Comparison of ENCODE assay signal across 1 cellular context in the genomic region with DNA sequence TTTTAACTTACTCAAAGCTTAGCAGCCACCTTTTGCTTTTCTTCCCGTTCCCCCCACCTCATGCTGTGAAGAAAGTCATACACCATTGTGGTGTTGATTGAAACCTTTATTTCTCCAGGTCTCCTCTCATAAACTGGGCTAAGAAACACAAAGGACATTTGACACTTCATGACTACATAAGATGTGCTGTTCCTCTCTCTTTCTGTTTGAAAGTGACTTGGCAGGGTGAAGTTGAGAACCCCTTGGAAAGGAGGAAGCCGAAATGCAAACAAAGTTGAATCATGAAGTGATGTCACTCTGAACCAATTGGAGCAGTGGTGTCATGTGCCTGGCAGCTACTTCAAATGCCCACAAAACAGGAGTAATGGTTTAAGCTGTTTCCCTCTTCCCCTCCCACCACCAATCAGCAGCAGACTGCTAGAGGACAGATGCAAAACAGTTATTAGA.
TF ChIP-seq lines count a peak whose summit lies in the region.

No MANE protein-coding gene starts in this region.

TF ChIP-seq in HEK293, 187 proteins besides CTCF, POLR2A, EP300 and RAD21 (continued from another document):
- TF ChIP-seq ZBTB49 (tag by site-specific recombination; IDR thresholded peaks at IDR 0.05; ENCODE audit: low read depth) (peak; percentile 94), ZNF558 (tag by site-specific recombination; IDR thresholded peaks at IDR 0.05) (0 out of 2 replicates have a peak, but pooled peaks have one; percentile 32), ZNF18 (tag by site-specific recombination; IDR thresholded peaks at IDR 0.05) (no peak), ZNF239 (tag by site-specific recombination; IDR thresholded peaks at IDR 0.05) (no peak), ZNF404 (tag by site-specific recombination; IDR thresholded peaks at IDR 0.05) (no peak), ZNF777 (tag by site-specific recombination; IDR thresholded peaks at IDR 0.05; ENCODE audit: borderline replicate concordance) (no peak), ZNF157 (tag by site-specific recombination; IDR thresholded peaks at IDR 0.05) (no peak), ZNF292 (tag by site-specific recombination; IDR thresholded peaks at IDR 0.05; ENCODE audit: borderline replicate concordance, low read depth) (no peak), INSM2 (tag by site-specific recombination; IDR thresholded peaks at IDR 0.05) (peak; percentile 87), ZFP69B (tag by site-specific recombination; IDR thresholded peaks at IDR 0.05) (peak; percentile 69), ZFP3 (tag by site-specific recombination; IDR thresholded peaks at IDR 0.05; ENCODE audit: low read depth) (no peak), ZSCAN18 (tag by site-specific recombination; IDR thresholded peaks at IDR 0.05) (no peak), ZNF549 (tag by site-specific recombination; IDR thresholded peaks at IDR 0.05) (peak; percentile 58; the same call in 1 of the 2 replicates), MYNN (tag by site-specific recombination; IDR thresholded peaks at IDR 0.05; ENCODE audit: borderline replicate concordance) (no peak), ZNF114 (tag by site-specific recombination; IDR thresholded peaks at IDR 0.05) (no peak), ZNF530 (tag by site-specific recombination; IDR thresholded peaks at IDR 0.05; ENCODE audit: low read depth) (no peak), ZNF626 (tag by site-specific recombination; IDR thresholded peaks at IDR 0.05) (0 out of 2 replicates have a peak, but pooled peaks have one; percentile 29), ZNF16 (tag by site-specific recombination; IDR thresholded peaks at IDR 0.05; ENCODE audit: low read depth) (no peak), ZNF311 (tag by site-specific recombination; IDR thresholded peaks at IDR 0.05; ENCODE audit: borderline replicate concordance) (no peak), PRDM10 (tag by site-specific recombination; IDR thresholded peaks at IDR 0.05) (peak; percentile 94), SETDB1 (IDR thresholded peaks at IDR 0.05; ENCODE audit: insufficient read length, low read length) (peak; percentile 77), FEZF1 (tag by site-specific recombination; IDR thresholded peaks at IDR 0.05) (peak; percentile 92), ZNF776 (tag by site-specific recombination; IDR thresholded peaks at IDR 0.05; ENCODE audit: borderline replicate concordance) (no peak), ZNF791 (tag by site-specific recombination; IDR thresholded peaks at IDR 0.05) (no peak), REPIN1 (tag by site-specific recombination; IDR thresholded peaks at IDR 0.05; ENCODE audit: low read depth) (no peak), SCRT2 (tag by site-specific recombination; IDR thresholded peaks at IDR 0.05) (peak; percentile 78), ZNF211 (tag by site-specific recombination; IDR thresholded peaks at IDR 0.05; ENCODE audit: low read depth) (no peak), GLI4 (tag by site-specific recombination; IDR thresholded peaks at IDR 0.05) (no peak), ZNF623 (tag by site-specific recombination; IDR thresholded peaks at IDR 0.05) (no peak), ZNF148 (tag by site-specific recombination; IDR thresholded peaks at IDR 0.05; ENCODE audit: borderline replicate concordance) (no peak), ZNF747 (tag by site-specific recombination; IDR thresholded peaks at IDR 0.05) (no peak)
- TF ChIP-seq, protein P1, sequence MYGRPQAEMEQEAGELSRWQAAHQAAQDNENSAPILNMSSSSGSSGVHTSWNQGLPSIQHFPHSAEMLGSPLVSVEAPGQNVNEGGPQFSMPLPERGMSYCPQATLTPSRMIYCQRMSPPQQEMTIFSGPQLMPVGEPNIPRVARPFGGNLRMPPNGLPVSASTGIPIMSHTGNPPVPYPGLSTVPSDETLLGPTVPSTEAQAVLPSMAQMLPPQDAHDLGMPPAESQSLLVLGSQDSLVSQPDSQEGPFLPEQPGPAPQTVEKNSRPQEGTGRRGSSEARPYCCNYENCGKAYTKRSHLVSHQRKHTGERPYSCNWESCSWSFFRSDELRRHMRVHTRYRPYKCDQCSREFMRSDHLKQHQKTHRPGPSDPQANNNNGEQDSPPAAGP (tag by site-specific recombination; IDR thresholded peaks at IDR 0.05) = peak; percentile 78
- TF ChIP-seq, protein P2, sequence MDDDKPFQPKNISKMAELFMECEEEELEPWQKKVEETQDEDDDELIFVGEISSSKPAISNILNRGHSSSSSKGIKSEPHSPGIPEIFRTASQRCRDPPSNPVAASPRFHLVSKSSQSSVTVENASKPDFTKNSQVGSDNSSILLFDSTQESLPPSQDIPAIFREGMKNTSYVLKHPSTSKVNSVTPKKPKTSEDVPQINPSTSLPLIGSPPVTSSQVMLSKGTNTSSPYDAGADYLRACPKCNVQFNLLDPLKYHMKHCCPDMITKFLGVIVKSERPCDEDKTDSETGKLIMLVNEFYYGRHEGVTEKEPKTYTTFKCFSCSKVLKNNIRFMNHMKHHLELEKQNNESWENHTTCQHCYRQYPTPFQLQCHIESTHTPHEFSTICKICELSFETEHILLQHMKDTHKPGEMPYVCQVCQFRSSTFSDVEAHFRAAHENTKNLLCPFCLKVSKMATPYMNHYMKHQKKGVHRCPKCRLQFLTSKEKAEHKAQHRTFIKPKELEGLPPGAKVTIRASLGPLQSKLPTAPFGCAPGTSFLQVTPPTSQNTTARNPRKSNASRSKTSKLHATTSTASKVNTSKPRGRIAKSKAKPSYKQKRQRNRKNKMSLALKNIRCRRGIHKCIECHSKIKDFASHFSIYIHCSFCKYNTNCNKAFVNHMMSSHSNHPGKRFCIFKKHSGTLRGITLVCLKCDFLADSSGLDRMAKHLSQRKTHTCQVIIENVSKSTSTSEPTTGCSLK (tag by site-specific recombination; IDR thresholded peaks at IDR 0.05) = no peak
- TF ChIP-seq, protein P3, sequence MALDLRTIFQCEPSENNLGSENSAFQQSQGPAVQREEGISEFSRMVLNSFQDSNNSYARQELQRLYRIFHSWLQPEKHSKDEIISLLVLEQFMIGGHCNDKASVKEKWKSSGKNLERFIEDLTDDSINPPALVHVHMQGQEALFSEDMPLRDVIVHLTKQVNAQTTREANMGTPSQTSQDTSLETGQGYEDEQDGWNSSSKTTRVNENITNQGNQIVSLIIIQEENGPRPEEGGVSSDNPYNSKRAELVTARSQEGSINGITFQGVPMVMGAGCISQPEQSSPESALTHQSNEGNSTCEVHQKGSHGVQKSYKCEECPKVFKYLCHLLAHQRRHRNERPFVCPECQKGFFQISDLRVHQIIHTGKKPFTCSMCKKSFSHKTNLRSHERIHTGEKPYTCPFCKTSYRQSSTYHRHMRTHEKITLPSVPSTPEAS (tag by site-specific recombination; IDR thresholded peaks at IDR 0.05) = no peak
